In the genomic region with DNA sequence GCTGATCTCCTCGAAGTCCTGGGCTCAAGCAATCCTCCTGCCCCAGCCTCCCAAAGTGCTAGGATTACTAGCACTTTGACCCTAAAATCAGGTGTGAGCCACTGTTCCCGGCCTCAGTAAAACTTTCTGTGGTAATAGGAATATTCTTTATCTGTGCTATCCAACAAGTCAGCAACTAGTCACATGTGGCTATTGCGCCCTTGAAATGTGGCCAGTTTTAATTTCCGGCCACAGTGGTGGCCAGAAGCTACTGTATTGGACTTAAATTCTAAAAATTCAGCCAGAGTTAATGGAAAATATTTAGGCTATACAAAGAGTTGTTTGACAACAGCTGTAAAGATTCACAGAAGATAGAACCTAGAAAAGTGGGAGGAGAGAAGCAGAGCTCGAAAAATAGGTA, we compare ENCODE assay signal across 15 cellular contexts. TPM values are rescaled to one million over a fixed set of nuclear protein-coding genes. Genes with fewer than 3 reads are reported as not detected.
DNase-seq lines count a peak whose midpoint lies in the region; TF ChIP-seq lines count a peak whose summit lies in the region.
"Had no signal": no experiment of that assay in that cellular context is flagged by ENCODE, and none has a peak within 500 bp of the region (broad histone marks: within the 10 kb centered on the region; RNA-seq: fewer than 3 reads in every experiment).

No MANE protein-coding gene starts in this region.

- peaks cover 0 to 3% (median 0%) of the 10 kb centered on the region in 3 donors for H3K27me3 ChIP-seq in sigmoid colon
- H3K27me3 ChIP-seq: BLaER1 had no signal

- intact Hi-C loops in sigmoid colon (cut with DNase I) (no loop called here), head of caudate nucleus (cut with DNase I) (no loop called here)

- H3K9me3 ChIP-seq in sigmoid colon: no peaks in the 10 kb centered on the region
- H3K9me3 ChIP-seq: BLaER1 had no signal

- H3K36me3 ChIP-seq in sigmoid colon: no peaks in the 10 kb centered on the region

- DNase-seq in AG10803 (ENCODE audit: low read depth): peak; percentile 30
- DNase-seq in OCI-M1 (lab: John Stamatoyannopoulos, UW): peak; percentile 61
- peak; percentile 30 for DNase-seq in fibroblast of the aortic adventitia (ENCODE audit: low read depth)
- DNase-seq in sigmoid colon: no peak
- no peak for DNase-seq in NCI-H226
- DNase-seq in head of caudate nucleus: no peak
- DNase-seq: ACHN; CD4-positive, alpha-beta memory T cell; DMS153; DMS79; GF-D8; HCEC 1CT; IMR-90 had no signal

- no peak overlapping the region for H3K4me3 ChIP-seq in AG10803 (ENCODE audit: low read length)
- no peak overlapping the region for H3K4me3 ChIP-seq in fibroblast of the aortic adventitia (ENCODE audit: low read depth, low read length)
- no peak overlapping the region for H3K4me3 ChIP-seq in sigmoid colon
- H3K4me3 ChIP-seq: BLaER1, GM23338 had no signal

- no peak for TF ChIP-seq EP300 in sigmoid colon (IDR thresholded peaks at IDR 0.05)

- WGBS in sigmoid colon, 2 donors: 79 to 83% methylated on average over 5 of the region's 5 CpGs

- no peak for TF ChIP-seq POLR2A in sigmoid colon (IDR thresholded peaks at IDR 0.05)

- TF ChIP-seq CTCF in AG10803 (conservative IDR thresholded peaks at IDR 0.05; ENCODE audit: low read length) (no peak), fibroblast of the aortic adventitia (IDR thresholded peaks at IDR 0.05; ENCODE audit: insufficient read depth, low read length) (no peak), sigmoid colon (IDR thresholded peaks at IDR 0.05) (no peak)

- no peaks in the 10 kb centered on the region for H3K4me1 ChIP-seq in sigmoid colon

- no peak overlapping the region for H3K27ac ChIP-seq in sigmoid colon
- H3K27ac ChIP-seq: BLaER1 had no signal

RNA-seq across cellular contexts. Expression of gene KEAP1, which starts 30.0 kb away (rescaled TPM):
- 62.5 and 130 TPM in 2 replicates for total RNA-seq in fibroblast of the aortic adventitia (ENCODE audit: low replicate concordance)
- 10 to 100 TPM; 45.4 to 67.8 (median 53.1) TPM for total RNA-seq in sigmoid colon
- 10 to 100 TPM; 43.2 to 62.4 (median 50.5) TPM for polyA plus RNA-seq in sigmoid colon

RNA-seq across cellular contexts. Expression of gene S1PR5, which starts 44.1 kb away (rescaled TPM):
- total RNA-seq in fibroblast of the aortic adventitia (ENCODE audit: low replicate concordance) (0.27 and 0.41 TPM in 2 replicates), sigmoid colon (not detected)
- polyA plus RNA-seq in sigmoid colon: under 1 TPM in 1 of 3 donors, not detected in 2; 0.07 TPM

RNA-seq across cellular contexts. Expression of gene PDE4A, which starts 52.9 kb away (rescaled TPM):
- 1.8 and 7.0 TPM in 2 replicates for total RNA-seq in fibroblast of the aortic adventitia (ENCODE audit: low replicate concordance)
- 10 to 100 TPM in 3 of 4 donors, 1 to 10 TPM in 1; 7.6 to 14.7 (median 12.9) TPM for total RNA-seq in sigmoid colon
- 1 to 10 TPM; 4.2 to 7.2 (median 6.2) TPM for polyA plus RNA-seq in sigmoid colon

Comparison
In these comparisons a context has a peak if more than half of its experiments do, and no peak if none do; other contexts are left out.
1. DNase-seq: peak in AG10803 (single experiment), OCI-M1 (single experiment) and fibroblast of the aortic adventitia (single experiment); none in sigmoid colon (single experiment), NCI-H226 (single experiment) and head of caudate nucleus (0 of 42).